In the genomic region with DNA sequence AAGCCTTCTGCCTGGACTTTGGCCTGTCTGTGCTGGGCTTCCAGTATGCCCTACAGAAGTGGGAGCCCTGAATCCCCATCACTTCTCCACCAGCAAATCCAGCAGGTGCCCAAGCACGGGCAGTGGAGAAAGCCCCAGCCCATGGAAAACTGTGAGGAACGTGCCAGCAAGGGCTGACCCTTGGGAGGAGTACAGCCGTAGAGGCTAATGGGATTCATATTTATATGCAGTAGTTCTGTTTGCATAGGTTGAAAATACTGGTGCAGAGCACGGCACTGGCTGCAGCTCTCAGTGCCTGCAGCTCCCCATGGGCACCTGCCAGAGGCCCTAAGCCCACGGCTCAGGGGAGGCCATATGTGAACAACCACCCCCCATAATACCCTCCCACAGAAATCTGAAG, we compare ENCODE assay signal across 15 cellular contexts. TPM values are rescaled to one million over a fixed set of nuclear protein-coding genes. Genes with fewer than 3 reads are reported as not detected.
A peak's percentile ranks its signal among the peaks of the same experiment; 100 is the strongest.
DNase-seq lines count a peak whose midpoint lies in the region; ATAC-seq and TF ChIP-seq lines count a peak whose summit lies in the region.
"Had no signal": no experiment of that assay in that cellular context is flagged by ENCODE, and none has a peak within 500 bp of the region (broad histone marks: within the 10 kb centered on the region; RNA-seq: fewer than 3 reads in every experiment).

No MANE protein-coding gene starts in this region.

- intact Hi-C loops in colonic mucosa (cut with DNase I) (no loop called here), sciatic nerve (cut with DNase I) (loop anchor here (10.0 kb wide), 1 partner anchor 86 kb away; no protein-coding TSS in a partner anchor), ascending aorta (cut with DNase I) (no loop called here)

- peaks cover 12% of the 10 kb centered on the region for H3K36me3 ChIP-seq in colonic mucosa
- peaks cover 39 to 60% of the 10 kb centered on the region in 2 donors for H3K36me3 ChIP-seq in ascending aorta

- H3K27me3 ChIP-seq in colonic mucosa (no peaks in the 10 kb centered on the region), ascending aorta (no peaks in the 10 kb centered on the region)
- H3K27me3 ChIP-seq: BLaER1 had no signal

- H3K4me3 ChIP-seq in colonic mucosa (no peak overlapping the region), ascending aorta (no peak overlapping the region)
- H3K4me3 ChIP-seq: BLaER1 had no signal

- no peak for ATAC-seq in sciatic nerve
- ATAC-seq: HepG2 had no signal

- H3K9me3 ChIP-seq in colonic mucosa: no peaks in the 10 kb centered on the region
- H3K9me3 ChIP-seq in ascending aorta: peaks cover 0 to 13% of the 10 kb centered on the region in 2 donors

- H3K9ac ChIP-seq in colonic mucosa (ENCODE audit: low read depth in 2 of 2, low read length in 2 of 2): no peak overlapping the region
- H3K9ac ChIP-seq: BLaER1 had no signal

- DNase-seq in activated effector memory CD4-positive, alpha-beta T cell treated with anti-CD3 and anti-CD28 coated beads, Interleukin-2, amount 50 U/mL, for 16 hours: peak; percentile 33
- DNase-seq in activated effector memory CD4-positive, alpha-beta T cell treated with Interleukin-2 at 50 U/mL for 16 hours: no peak
- DNase-seq in colonic mucosa (peak; percentile 12), sciatic nerve (ENCODE audit: low spot score) (peak; percentile 40), NCI-H1048 (lab: John Stamatoyannopoulos, UW) (no peak), ascending aorta (ENCODE audit: low spot score in 2 of 2) (no peak)
- DNase-seq in activated CD4-positive, alpha-beta T cell treated with anti-CD3 and anti-CD28 coated beads for 48 hours: no peak
- DNase-seq: 8988T; CD4-positive, alpha-beta memory T cell; DMS79 treated with DMSO at 0.1 percent for 48 hours; GF-D8; GOT3; H7 had no signal

- TF ChIP-seq CTCF in colonic mucosa (IDR thresholded peaks at IDR 0.05) (no peak), ascending aorta (IDR thresholded peaks at IDR 0.05) (no peak)

- no peak overlapping the region for H3K27ac ChIP-seq in colonic mucosa
- no peak overlapping the region for H3K27ac ChIP-seq in ascending aorta
- H3K27ac ChIP-seq: BLaER1 had no signal

- no peaks in the 10 kb centered on the region for H3K4me1 ChIP-seq in colonic mucosa
- no peaks in the 10 kb centered on the region for H3K4me1 ChIP-seq in ascending aorta
- H3K4me1 ChIP-seq: BLaER1 had no signal

RNA-seq across cellular contexts. Expression of a gene that starts 10.1 kb away (rescaled TPM):
- total RNA-seq in colonic mucosa (10 to 100 TPM; 28.9 to 36.0 TPM), sciatic nerve (17.0 TPM), ascending aorta (52.3 TPM)

RNA-seq across cellular contexts. Expression of a gene that starts 13.6 kb away (rescaled TPM):
- total RNA-seq in colonic mucosa (10 to 100 TPM; 11.6 to 15.2 TPM), sciatic nerve (12.8 TPM), ascending aorta (41.5 TPM)

RNA-seq across cellular contexts. Expression of a gene that starts 19.0 kb away (rescaled TPM):
- total RNA-seq in colonic mucosa (100 to 1,000 TPM; 125 to 135 TPM), sciatic nerve (53.3 TPM), ascending aorta (1.3 TPM)

RNA-seq across cellular contexts. Expression of a gene that starts 30.1 kb away (rescaled TPM):
- total RNA-seq in colonic mucosa (100 to 1,000 TPM; 131 to 154 TPM), sciatic nerve (31.9 TPM), ascending aorta (23.9 TPM)

Comparison
In these comparisons a context has a peak if more than half of its experiments do, and no peak if none do; other contexts are left out.
1. DNase-seq: peak in activated effector memory CD4-positive, alpha-beta T cell treated with anti-CD3 and anti-CD28 coated beads, Interleukin-2, amount 50 U/mL, for 16 hours (single experiment), colonic mucosa (single experiment) and sciatic nerve (single experiment); none in activated effector memory CD4-positive, alpha-beta T cell treated with Interleukin-2 at 50 U/mL for 16 hours (single experiment), NCI-H1048 (single experiment), activated CD4-positive, alpha-beta T cell treated with anti-CD3 and anti-CD28 coated beads for 48 hours (single experiment) and ascending aorta (0 of 2).
2. RNA of a gene that starts 19.0 kb away (total RNA-seq): 125 to 135 TPM in colonic mucosa and 53.3 TPM in sciatic nerve (single experiment); 1.3 TPM in ascending aorta (single experiment); every median in the first group is over 10 times any median in the second.